ENCODE assay signal across 1 cellular context in the genomic region with DNA sequence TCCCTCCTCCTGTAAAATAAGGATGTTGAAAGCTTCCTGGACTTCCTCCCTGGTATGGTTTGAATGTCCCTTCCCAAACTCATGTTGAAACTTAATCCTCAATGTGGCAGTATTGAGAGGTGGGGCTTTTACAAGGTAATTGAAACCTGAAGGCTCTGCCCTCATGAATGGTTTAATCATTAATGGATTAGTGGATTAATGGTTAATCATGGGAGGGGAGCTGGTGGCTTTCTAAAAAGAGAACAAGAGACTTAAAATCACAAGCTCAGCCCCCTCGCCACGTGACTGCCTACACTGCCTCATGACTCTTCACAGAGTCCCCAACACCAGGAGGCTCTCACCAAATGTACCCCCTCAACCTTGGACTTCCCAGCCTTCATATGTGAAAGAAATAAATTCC.
TF ChIP-seq lines count a peak whose summit lies in the region.

No MANE protein-coding gene starts in this region.

TF ChIP-seq in GM12878, 131 proteins besides CTCF, POLR2A, EP300 and RAD21 (continued from another document):
- TF ChIP-seq, protein P1, sequence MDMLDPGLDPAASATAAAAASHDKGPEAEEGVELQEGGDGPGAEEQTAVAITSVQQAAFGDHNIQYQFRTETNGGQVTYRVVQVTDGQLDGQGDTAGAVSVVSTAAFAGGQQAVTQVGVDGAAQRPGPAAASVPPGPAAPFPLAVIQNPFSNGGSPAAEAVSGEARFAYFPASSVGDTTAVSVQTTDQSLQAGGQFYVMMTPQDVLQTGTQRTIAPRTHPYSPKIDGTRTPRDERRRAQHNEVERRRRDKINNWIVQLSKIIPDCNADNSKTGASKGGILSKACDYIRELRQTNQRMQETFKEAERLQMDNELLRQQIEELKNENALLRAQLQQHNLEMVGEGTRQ (IDR thresholded peaks at IDR 0.05; ENCODE audit: borderline replicate concordance, low read depth, low read length) = peak; percentile 27; the same call in 1 of the 2 replicates
- TF ChIP-seq BHLHE40 (IDR thresholded peaks at IDR 0.05; ENCODE audit: borderline replicate concordance in 1 of 2, low read depth in 2 of 2, low read length in 1 of 2) = peak in 1 of 2 experiments; percentile 32; a peak in 1 of 4 replicates
